In genomic region chr12:92419201-92419600, GRCh38 we compare ENCODE assay signal across 22 cellular contexts.
"Had no signal": no experiment of that assay in that cellular context is flagged by ENCODE, and none has a peak within 500 bp of the region (broad histone marks: within the 10 kb centered on the region; RNA-seq: fewer than 3 reads in every experiment).

No MANE protein-coding gene starts in this region.

- ATAC-seq: gastroesophageal sphincter; left lung; naive thymus-derived CD8-positive, alpha-beta T cell; psoas muscle; stimulated activated effector memory CD8-positive, alpha-beta T cell treated with anti-CD3 and anti-CD28 coated beads, Interleukin-12 subunit alpha, Interleukin-12 subunit beta, amount 100 ng/mL, for 72 hours had no signal

- H3K4me1 ChIP-seq: colonic mucosa, gastroesophageal sphincter, left lung, right lobe of liver, testis had no signal

- H3K27me3 ChIP-seq: colonic mucosa, gastroesophageal sphincter, left lung, neutrophil, right lobe of liver, testis, tibial nerve had no signal

- H3K4me3 ChIP-seq: colonic mucosa, gastroesophageal sphincter, left lung, lung, psoas muscle, right lobe of liver, testis, tibial nerve had no signal

- H3K4me3 Mint-ChIP-seq: endodermal cell; naive thymus-derived CD8-positive, alpha-beta T cell; stimulated activated effector memory CD8-positive, alpha-beta T cell treated with anti-CD3 and anti-CD28 coated beads, Interleukin-12 subunit alpha, Interleukin-12 subunit beta, amount 100 ng/mL, for 72 hours; stimulated activated naive CD8-positive, alpha-beta T cell treated with anti-CD3 and anti-CD28 coated beads, Interleukin-15, Interleukin-2, amounts not matched to agents 100 ng/mL and 50 ng/mL, for 24 hours had no signal

- H3K27ac Mint-ChIP-seq: endodermal cell; stimulated activated effector memory CD8-positive, alpha-beta T cell treated with anti-CD3 and anti-CD28 coated beads, Interleukin-12 subunit alpha, Interleukin-12 subunit beta, amount 100 ng/mL, for 72 hours; stimulated activated naive CD8-positive, alpha-beta T cell treated with anti-CD3 and anti-CD28 coated beads, Interleukin-15, Interleukin-2, amounts not matched to agents 100 ng/mL and 50 ng/mL, for 24 hours had no signal

- H3K27ac ChIP-seq: colonic mucosa, gastroesophageal sphincter, left lung, neutrophil, psoas muscle, right lobe of liver, testis, tibial nerve had no signal

- DNase-seq: caudate nucleus; colonic mucosa; dermis blood vessel endothelial cell; endodermal cell; erythroblast; foreskin fibroblast; glutamatergic neuron; islet precursor cell; left lung; naive thymus-derived CD8-positive, alpha-beta T cell; psoas muscle; retina; right lobe of liver; stimulated activated CD4-positive, alpha-beta T cell treated with anti-CD3 and anti-CD28 coated beads, Interleukin-4, amount 100 ng/mL, for 1 hour; stimulated activated CD8-positive, alpha-beta memory T cell treated with anti-CD3 and anti-CD28 coated beads, Interleukin-4, amount 100 ng/mL, for 48 hours; testis had no signal

- H3K36me3 ChIP-seq: colonic mucosa, gastroesophageal sphincter, left lung, neutrophil, right lobe of liver, tibial nerve had no signal

- H3K9me3 Mint-ChIP-seq: endodermal cell; stimulated activated effector memory CD8-positive, alpha-beta T cell treated with anti-CD3 and anti-CD28 coated beads, Interleukin-12 subunit alpha, Interleukin-12 subunit beta, amount 100 ng/mL, for 72 hours had no signal

- H3K36me3 Mint-ChIP-seq: naive thymus-derived CD8-positive, alpha-beta T cell; stimulated activated effector memory CD8-positive, alpha-beta T cell treated with anti-CD3 and anti-CD28 coated beads, Interleukin-12 subunit alpha, Interleukin-12 subunit beta, amount 100 ng/mL, for 72 hours had no signal

- H3K9me3 ChIP-seq: colonic mucosa, gastroesophageal sphincter, left lung, neutrophil, psoas muscle, right lobe of liver, testis, tibial nerve had no signal

- H3K27me3 Mint-ChIP-seq: naive thymus-derived CD8-positive, alpha-beta T cell; stimulated activated naive CD8-positive, alpha-beta T cell treated with anti-CD3 and anti-CD28 coated beads, Interleukin-15, Interleukin-2, amounts not matched to agents 100 ng/mL and 50 ng/mL, for 24 hours had no signal
